In genomic region chr17:2053380-2054261, GRCh38 we compare ENCODE assay signal across 8 cellular contexts. TPM values are rescaled to one million over a fixed set of nuclear protein-coding genes. Genes with fewer than 3 reads are reported as not detected.
A peak's percentile ranks its signal among the peaks of the same experiment; 100 is the strongest.
DNase-seq lines count a peak whose midpoint lies in the region; ATAC-seq and TF ChIP-seq lines count a peak whose summit lies in the region.

No MANE protein-coding gene starts in this region.

- intact Hi-C loops in CD8-positive, alpha-beta T cell (cut with DNase I, micrococcal nuclease), result loop anchor here (1.0 to 5.0 kb wide), 8 partner anchors 23 to 851 kb away; partner anchors contain the start of genes SGSM2 (in 2 of the 2), TSR1 (in 2 of the 2), DPH1 (in 1 of the 2) and MNT (in 1 of the 2)

- H3K4me1 Mint-ChIP-seq in CD8-positive, alpha-beta T cell (ENCODE audit: low read depth), result peaks cover 34% of the 10 kb centered on the region
- peaks cover 22% of the 10 kb centered on the region for H3K4me1 Mint-ChIP-seq in T-helper 1 cell treated with Interleukin-12 subunit alpha and Interleukin-12 subunit beta and Interleukin-4 antibody, amounts not matched to agents 30 μg/mL and 1 μg/mL, for 36 hours (ENCODE audit: low read depth)

- no peaks in the 10 kb centered on the region for H3K36me3 ChIP-seq in CD8-positive, alpha-beta T cell (ENCODE audit: insufficient read depth, low read length)

- peak; percentile 55 to 83 (median 74) for DNase-seq in CD8-positive, alpha-beta T cell
- DNase-seq in amygdala (lab: John Stamatoyannopoulos, UW) (peak in 39 of 56 donors; percentile 28 to 76 (median 57)), hypothalamus (lab: John Stamatoyannopoulos, UW) (peak in 44 of 51 donors; percentile 12 to 81 (median 60)), skeletal muscle cell (ENCODE audit: low read depth) (no peak)

- H3K9me3 Mint-ChIP-seq in CD8-positive, alpha-beta T cell, result no peaks in the 10 kb centered on the region
- no peaks in the 10 kb centered on the region for H3K9me3 Mint-ChIP-seq in T-helper 1 cell treated with Interleukin-12 subunit alpha and Interleukin-12 subunit beta and Interleukin-4 antibody, amounts not matched to agents 30 μg/mL and 1 μg/mL, for 36 hours

- POLR2A ChIA-PET in CD8-positive, alpha-beta T cell (lab: Charles Lee), result interaction anchor here (0.6 to 3.4 kb wide), 5 partner anchors 37 to 337 kb away, joined by 5 to 18 read pairs (median 6); no protein-coding TSS in a partner anchor

- TF ChIP-seq RAD21 in Ishikawa (IDR thresholded peaks at IDR 0.05; ENCODE audit: low read depth), result peak; percentile 65

- no peaks in the 10 kb centered on the region for H3K9me3 ChIP-seq in CD8-positive, alpha-beta T cell (ENCODE audit: low read length)

- peak overlapping the region; percentile 65 for H3K4me3 ChIP-seq in CD8-positive, alpha-beta T cell (ENCODE audit: low read depth, low read length)
- peak overlapping the region; percentile 72 for H3K4me3 ChIP-seq in skeletal muscle cell (ENCODE audit: low read depth, low read length)

- peak overlapping the region; percentile 78 for H3K4me3 Mint-ChIP-seq in CD8-positive, alpha-beta T cell
- peak overlapping the region; percentile 84 for H3K4me3 Mint-ChIP-seq in T-helper 1 cell treated with Interleukin-12 subunit alpha and Interleukin-12 subunit beta and Interleukin-4 antibody, amounts not matched to agents 30 μg/mL and 1 μg/mL, for 36 hours

- no peaks in the 10 kb centered on the region for H3K27me3 ChIP-seq in CD8-positive, alpha-beta T cell (ENCODE audit: insufficient read depth, low read length)

- H3K4me1 ChIP-seq in CD8-positive, alpha-beta T cell (ENCODE audit: insufficient read depth, low read length), result peaks cover 68% of the 10 kb centered on the region

- peaks cover 13% of the 10 kb centered on the region for H3K27me3 Mint-ChIP-seq in CD8-positive, alpha-beta T cell (ENCODE audit: low read depth)
- H3K27me3 Mint-ChIP-seq in T-helper 1 cell treated with Interleukin-12 subunit alpha and Interleukin-12 subunit beta and Interleukin-4 antibody, amounts not matched to agents 30 μg/mL and 1 μg/mL, for 36 hours (ENCODE audit: low read depth), result peaks cover 13% of the 10 kb centered on the region

- CTCF ChIA-PET in CD8-positive, alpha-beta T cell (lab: Charles Lee), result interaction anchor here (0.7 to 8.5 kb wide), 22 partner anchors 9 to 329 kb away, joined by 3 to 240 read pairs (median 5); partner anchors contain the start of gene TSR1

- TF ChIP-seq CTCF in CD8-positive, alpha-beta T cell (IDR thresholded peaks at IDR 0.05), result peak; percentile 61

- H3K27ac Mint-ChIP-seq in CD8-positive, alpha-beta T cell, result peak overlapping the region; percentile 81
- peak overlapping the region; percentile 86 for H3K27ac Mint-ChIP-seq in T-helper 1 cell treated with Interleukin-12 subunit alpha and Interleukin-12 subunit beta and Interleukin-4 antibody, amounts not matched to agents 30 μg/mL and 1 μg/mL, for 36 hours

- peak overlapping the region; percentile 56 for H3K27ac ChIP-seq in CD8-positive, alpha-beta T cell (ENCODE audit: low read depth, low read length)

- no peaks in the 10 kb centered on the region for H3K36me3 Mint-ChIP-seq in CD8-positive, alpha-beta T cell
- peaks cover 2% of the 10 kb centered on the region for H3K36me3 Mint-ChIP-seq in T-helper 1 cell treated with Interleukin-12 subunit alpha and Interleukin-12 subunit beta and Interleukin-4 antibody, amounts not matched to agents 30 μg/mL and 1 μg/mL, for 36 hours (ENCODE audit: low read depth)

- TF ChIP-seq EP300 in Ishikawa (IDR thresholded peaks at IDR 0.05; ENCODE audit: borderline replicate concordance), result peak; percentile 24; the same call in 1 of the 2 replicates

- ATAC-seq in CD8-positive, alpha-beta T cell, result peak; percentile 26
- ATAC-seq in HG03095 (IDR thresholded peaks at IDR 0.05; ENCODE audit: unreplicated experiment), result no peak
- ATAC-seq in HG03520 (IDR thresholded peaks at IDR 0.05; ENCODE audit: unreplicated experiment), result no peak

TF ChIP-seq in Ishikawa, 13 proteins besides CTCF, POLR2A, EP300 and RAD21:
- TF ChIP-seq EGR1 (IDR thresholded peaks at IDR 0.05), result peak; percentile 97
- TF ChIP-seq MAX (IDR thresholded peaks at IDR 0.05), result peak; percentile 65
- TF ChIP-seq ZBTB7A (IDR thresholded peaks at IDR 0.05; ENCODE audit: low read depth), result peak; percentile 74
- no peak for TF ChIP-seq FOXM1 (IDR thresholded peaks at IDR 0.05; ENCODE audit: borderline replicate concordance, low read depth)
- TF ChIP-seq CREB1 (IDR thresholded peaks at IDR 0.05; ENCODE audit: low read depth), result no peak
- 0 out of 2 replicates have a peak, but pooled peaks have one; percentile 22 for TF ChIP-seq TEAD4 (IDR thresholded peaks at IDR 0.05)

RNA-seq across cellular contexts. Expression of gene HIC1, which starts 1.3 kb away (rescaled TPM):
- 10 to 100 TPM; 12.1 to 13.0 TPM for total RNA-seq in CD8-positive, alpha-beta T cell

RNA-seq across cellular contexts. Expression of gene OVCA2, which starts 11.8 kb away (rescaled TPM):
- 10 to 100 TPM; 38.7 to 48.2 TPM for total RNA-seq in CD8-positive, alpha-beta T cell

RNA-seq across cellular contexts. Expression of gene DPH1, which starts 23.7 kb away (rescaled TPM):
- total RNA-seq in CD8-positive, alpha-beta T cell, result 100 to 1,000 TPM; 128 to 149 TPM

RNA-seq across cellular contexts. Expression of gene RTN4RL1, which starts 28.5 kb away (rescaled TPM):
- total RNA-seq in CD8-positive, alpha-beta T cell, result not detected
